ENCODE assay signal across 8 cellular contexts in the genomic region with DNA sequence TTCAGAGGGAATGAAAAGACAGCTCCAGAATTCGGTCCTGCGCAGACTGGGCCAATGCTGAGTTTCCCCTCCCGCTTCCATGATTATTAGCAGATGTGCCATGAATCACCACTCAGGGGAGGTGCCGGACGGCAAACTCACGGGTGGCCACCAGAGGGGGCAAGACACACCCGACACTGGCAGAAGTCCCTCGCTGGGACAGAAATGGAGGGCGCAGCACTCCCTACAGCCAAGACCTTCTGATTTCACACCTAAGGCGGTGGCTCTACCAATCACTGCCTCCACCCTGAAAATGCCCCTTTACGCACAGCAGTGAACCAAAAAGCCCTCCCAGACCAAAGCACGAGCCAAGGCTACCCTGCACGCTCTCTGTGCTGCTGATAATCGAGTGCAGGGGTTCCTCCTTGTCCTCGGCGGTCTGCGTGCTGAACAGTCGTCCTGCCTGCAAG. TPM values are rescaled to one million over a fixed set of nuclear protein-coding genes. Genes with fewer than 3 reads are reported as not detected.
A peak's percentile ranks its signal among the peaks of the same experiment; 100 is the strongest.
DNase-seq lines count a peak whose midpoint lies in the region; ATAC-seq and TF ChIP-seq lines count a peak whose summit lies in the region.

No MANE protein-coding gene starts in this region.

- POLR2A ChIA-PET in activated CD8-positive, alpha-beta T cell treated with anti-CD3 and anti-CD28 coated beads, Interleukin-2, amount 10 ng/mL, durations not matched to agents 7 days and 5 days (lab: Charles Lee) = interaction anchor here (1.0 kb wide), 1 partner anchor 27 kb away, joined by 3 read pairs; a partner anchor contains a TSS

- H3K4me3 ChIP-seq in duodenal mucosa (ENCODE audit: low read depth in 1 of 2, low read length in 2 of 2) (peak overlapping the region; percentile 62 to 65), lung (no peak overlapping the region)

- peak overlapping the region; percentile 10 to 57 for H3K9ac ChIP-seq in duodenal mucosa (ENCODE audit: low read depth in 1 of 2, low read length in 2 of 2)

- 25 to 35% methylated on average over 18 of the region's 18 CpGs for WGBS in lung, 2 donors

- H3K27me3 ChIP-seq in duodenal mucosa (ENCODE audit: control insufficient read depth in 1 of 2, insufficient read depth in 2 of 2, low read length in 2 of 2) (no peaks in the 10 kb centered on the region), lung (ENCODE audit: control insufficient read depth, insufficient read depth) (no peaks in the 10 kb centered on the region)

- TF ChIP-seq CTCF in GM10266 (IDR thresholded peaks at IDR 0.05; ENCODE audit: control insufficient read depth, insufficient read depth, low read depth, missing control alignments) (peak; percentile 86), lung (IDR thresholded peaks at IDR 0.05; ENCODE audit: control extremely low read depth, extremely low read depth) (peak; percentile 88)

- H3K27ac ChIP-seq in duodenal mucosa (ENCODE audit: low read depth, low read length) (no peak overlapping the region), lung (ENCODE audit: low read depth in 1 of 2, low read length in 1 of 2) (peak overlapping the region in 1 of 2 donors; percentile 18)

- DNase-seq in GM10266 (ENCODE audit: extremely low spot score) (peak; percentile 85), NCI-H748 treated with DMSO at 0.1 percent for 48 hours (lab: John Stamatoyannopoulos, UW) (peak; percentile 6), lung (ENCODE audit: low spot score) (peak; percentile 88)
- peak; percentile 88 for DNase-seq in activated CD8-positive, alpha-beta T cell treated with anti-CD3 and anti-CD28 coated beads, Interleukin-2, amount 10 ng/mL, durations not matched to agents 7 days and 5 days
- peak; percentile 75 to 81 for DNase-seq in stimulated activated CD4-positive, alpha-beta T cell treated with anti-CD3 and anti-CD28 coated beads, Interleukin-4, amount 100 ng/mL, for 48 hours (ENCODE audit: low read depth in 2 of 2)

- H3K27me3 Mint-ChIP-seq in activated CD8-positive, alpha-beta T cell treated with anti-CD3 and anti-CD28 coated beads, Interleukin-2, amount 10 ng/mL, durations not matched to agents 7 days and 5 days (ENCODE audit: low read depth) = no peaks in the 10 kb centered on the region

- H3K36me3 ChIP-seq in duodenal mucosa (ENCODE audit: control insufficient read depth in 1 of 2, insufficient read depth in 2 of 2, low read length in 2 of 2) (peaks cover 8 to 38% of the 10 kb centered on the region in 2 donors), lung (ENCODE audit: control insufficient read depth in 2 of 2, insufficient read depth in 2 of 2, low read length in 2 of 2) (peaks cover 3 to 18% of the 10 kb centered on the region in 2 donors)

- no peaks in the 10 kb centered on the region for H3K9me3 Mint-ChIP-seq in activated CD8-positive, alpha-beta T cell treated with anti-CD3 and anti-CD28 coated beads, Interleukin-2, amount 10 ng/mL, durations not matched to agents 7 days and 5 days (ENCODE audit: insufficient read depth)

- peaks cover 5% of the 10 kb centered on the region in 2 donors for H3K4me1 ChIP-seq in duodenal mucosa (ENCODE audit: control insufficient read depth in 1 of 2, insufficient read depth in 2 of 2, low read length in 2 of 2)
- H3K4me1 ChIP-seq in lung (ENCODE audit: control insufficient read depth in 2 of 2, insufficient read depth in 2 of 2, low read length in 2 of 2) = no peaks in the 10 kb centered on the region

- H3K9me3 ChIP-seq in duodenal mucosa (ENCODE audit: control insufficient read depth in 1 of 2, low read length in 2 of 2) (no peaks in the 10 kb centered on the region), lung (ENCODE audit: control insufficient read depth in 2 of 2, insufficient read depth in 1 of 2, low read length in 1 of 2) (no peaks in the 10 kb centered on the region)

- H3K4me3 Mint-ChIP-seq in activated CD8-positive, alpha-beta T cell treated with anti-CD3 and anti-CD28 coated beads, Interleukin-2, amount 10 ng/mL, durations not matched to agents 7 days and 5 days = no peak overlapping the region

- peaks cover 23% of the 10 kb centered on the region for H3K36me3 Mint-ChIP-seq in activated CD8-positive, alpha-beta T cell treated with anti-CD3 and anti-CD28 coated beads, Interleukin-2, amount 10 ng/mL, durations not matched to agents 7 days and 5 days (ENCODE audit: low read depth)

- CTCF ChIA-PET in activated CD8-positive, alpha-beta T cell treated with anti-CD3 and anti-CD28 coated beads, Interleukin-2, amount 10 ng/mL, durations not matched to agents 7 days and 5 days (lab: Charles Lee) = interaction anchor here (0.6 to 2.2 kb wide), 13 partner anchors 9 to 247 kb away, joined by 3 to 14 read pairs (median 3); a partner anchor contains a TSS

- ATAC-seq in HG03432 (IDR thresholded peaks at IDR 0.05; ENCODE audit: unreplicated experiment) (peak; percentile 83), lung (ENCODE audit: insufficient read depth, low FRiP score) (peak; percentile 93), GM18873 (IDR thresholded peaks at IDR 0.05; ENCODE audit: low FRiP score, unreplicated experiment) (no peak)
- ATAC-seq in activated CD8-positive, alpha-beta T cell treated with anti-CD3 and anti-CD28 coated beads, Interleukin-2, amount 10 ng/mL, durations not matched to agents 7 days and 5 days = peak; percentile 97

- peak overlapping the region; percentile 71 for H3K27ac Mint-ChIP-seq in activated CD8-positive, alpha-beta T cell treated with anti-CD3 and anti-CD28 coated beads, Interleukin-2, amount 10 ng/mL, durations not matched to agents 7 days and 5 days

- H3K4me1 Mint-ChIP-seq in activated CD8-positive, alpha-beta T cell treated with anti-CD3 and anti-CD28 coated beads, Interleukin-2, amount 10 ng/mL, durations not matched to agents 7 days and 5 days (ENCODE audit: low read depth) = peaks cover 16% of the 10 kb centered on the region

RNA-seq across cellular contexts. Expression of a gene that starts 26.8 kb away (rescaled TPM):
- total RNA-seq in activated CD8-positive, alpha-beta T cell treated with anti-CD3 and anti-CD28 coated beads, Interleukin-2, amount 10 ng/mL, durations not matched to agents 7 days and 5 days = 100 to 1,000 TPM; 126 to 129 TPM
- total RNA-seq in lung = 10 to 100 TPM; 56.8 to 94.3 TPM
- 10 to 100 TPM; 44.8 to 60.9 TPM for polyA plus RNA-seq in lung

RNA-seq across cellular contexts. Expression of a gene that starts 36.0 kb away (rescaled TPM):
- total RNA-seq in activated CD8-positive, alpha-beta T cell treated with anti-CD3 and anti-CD28 coated beads, Interleukin-2, amount 10 ng/mL, durations not matched to agents 7 days and 5 days = 10 to 100 TPM; 45.7 to 48.3 TPM
- total RNA-seq in lung = 10 to 100 TPM in 1 of 2 donors, 1 to 10 TPM in 1; 9.3 to 39.5 TPM
- 1 to 10 TPM; 5.5 to 7.4 TPM for polyA plus RNA-seq in lung

Comparison
In these comparisons a context has a peak if more than half of its experiments do, and no peak if none do; other contexts are left out.
1. DNase-seq: peak in every context shown above with its lines; median percentile 88 in activated CD8-positive, alpha-beta T cell treated with anti-CD3 and anti-CD28 coated beads, Interleukin-2, amount 10 ng/mL, durations not matched to agents 7 days and 5 days; 88 in lung; 85 in GM10266; 78 in stimulated activated CD4-positive, alpha-beta T cell treated with anti-CD3 and anti-CD28 coated beads, Interleukin-4, amount 100 ng/mL, for 48 hours; 6 in NCI-H748 treated with DMSO at 0.1 percent for 48 hours.